In genomic region chr3:151864423-151865101, GRCh38 we compare ENCODE assay signal across 3 cellular contexts.
TF ChIP-seq lines count a peak whose summit lies in the region.

No MANE protein-coding gene starts in this region.

TF ChIP-seq in A549, 52 proteins besides CTCF, POLR2A, EP300 and RAD21 (continued from another document and continues in another):
- TF ChIP-seq HMGXB4 (CRISPR knock-in tag; IDR thresholded peaks at IDR 0.05; ENCODE audit: borderline replicate concordance) (no peak), ZSCAN20 (CRISPR knock-in tag; IDR thresholded peaks at IDR 0.05) (no peak), HDAC2 (IDR thresholded peaks at IDR 0.05) (no peak), KDM1A (IDR thresholded peaks at IDR 0.05; ENCODE audit: low read depth) (no peak), HES2 (IDR thresholded peaks at IDR 0.05) (0 out of 2 replicates have a peak, but pooled peaks have one; percentile 15), CEBPB (IDR thresholded peaks at IDR 0.05) (peak; percentile 75 to 87), RNF2 (IDR thresholded peaks at IDR 0.05; ENCODE audit: borderline replicate concordance, low read depth) (no peak), EHMT2 (IDR thresholded peaks at IDR 0.05; ENCODE audit: low read depth) (no peak), FOSL2 (IDR thresholded peaks at IDR 0.05) (peak; percentile 64), FOSL2 (CRISPR knock-in tag; IDR thresholded peaks at IDR 0.05) (peak; percentile 82), REST (IDR thresholded peaks at IDR 0.05) (no peak), ATOH8 (CRISPR knock-in tag; IDR thresholded peaks at IDR 0.05; ENCODE audit: low read depth) (no peak), GATA3 (IDR thresholded peaks at IDR 0.05; ENCODE audit: borderline replicate concordance) (peak; percentile 63; the same call in 1 of the 2 replicates), HOXA7 (CRISPR knock-in tag; IDR thresholded peaks at IDR 0.05) (no peak), ZC3H11A (IDR thresholded peaks at IDR 0.05) (no peak), RFX5 (IDR thresholded peaks at IDR 0.05) (no peak), JUNB (IDR thresholded peaks at IDR 0.05) (peak; percentile 73; the same call in 1 of the 2 replicates)

TF ChIP-seq in SK-N-SH, 30 proteins besides CTCF, POLR2A, EP300 and RAD21 (continued from another document):
- TF ChIP-seq IRF3 (IDR thresholded peaks at IDR 0.05; ENCODE audit: low read depth, low read length) (no peak), GATA2 (CRISPR knock-in tag; IDR thresholded peaks at IDR 0.05) (no peak), RFX5 (IDR thresholded peaks at IDR 0.05; ENCODE audit: low read length) (no peak), RCOR1 (IDR thresholded peaks at IDR 0.05; ENCODE audit: low read length) (no peak), CHD2 (IDR thresholded peaks at IDR 0.05; ENCODE audit: low read length, partially characterized antibody) (no peak), POLR2AphosphoS5 (IDR thresholded peaks at IDR 0.05; ENCODE audit: low read depth, low read length) (no peak), SMC3 (IDR thresholded peaks at IDR 0.05; ENCODE audit: low read depth, low read length) (no peak), JUND (IDR thresholded peaks at IDR 0.05) (peak; percentile 70), TAF1 (IDR thresholded peaks at IDR 0.05; ENCODE audit: borderline replicate concordance, low read depth, low read length) (no peak), TEAD4 (IDR thresholded peaks at IDR 0.05; ENCODE audit: borderline replicate concordance, insufficient read depth) (0 out of 2 replicates have a peak, but pooled peaks have one; percentile 35), FOXJ3 (CRISPR knock-in tag; IDR thresholded peaks at IDR 0.05) (no peak), PBX3 (IDR thresholded peaks at IDR 0.05) (peak; percentile 13; the same call in 1 of the 2 replicates)

TF ChIP-seq in WTC11, 78 proteins besides CTCF, POLR2A, EP300 and RAD21 (continued from another document):
- no peak for TF ChIP-seq IRF1 (CRISPR knock-in tag; IDR thresholded peaks at IDR 0.05)
